ENCODE assay signal across 8 cellular contexts in genomic region chr2:138059967-138060635, GRCh38.
DNase-seq lines count a peak whose midpoint lies in the region; ATAC-seq and TF ChIP-seq lines count a peak whose summit lies in the region.

No MANE protein-coding gene starts in this region.

- TF ChIP-seq CTCF in IMR-90 (conservative IDR thresholded peaks at IDR 0.05; ENCODE audit: low read depth, low read length), result no peak
- TF ChIP-seq CTCF in heart right ventricle (IDR thresholded peaks at IDR 0.05), result no peak

- H3K27ac ChIP-seq in ACC112 (ENCODE audit: low read depth, low read length) (peak overlapping the region; percentile 54), IMR-90 (ENCODE audit: insufficient read depth, low read length) (no peak overlapping the region), heart right ventricle (peak overlapping the region in 6 of 10 donors; percentile 5 to 66 (median 38))

- POLR2A ChIA-PET in IMR-90 (lab: Charles Lee; ENCODE audit: unreplicated experiment), result no interaction called here

- H3K27ac Mint-ChIP-seq in activated T-helper 17 cell treated with anti-CD3 and anti-CD28 coated beads, Interleukin-2, amount 50 U/mL, for 72 hours, result no peak overlapping the region
- no peak overlapping the region for H3K27ac Mint-ChIP-seq in T-helper 2 cell treated with Interferon-gamma antibody and Interleukin-4, amounts not matched to agents 5 μg/mL and 100 μg/mL, for 36 hours

- no peak overlapping the region for H3K18ac ChIP-seq in IMR-90 (ENCODE audit: low read depth, low read length)

- H4K91ac ChIP-seq in IMR-90 (ENCODE audit: insufficient read depth, low read depth, low read length), result no peak overlapping the region

- no peak overlapping the region for H3K9ac ChIP-seq in IMR-90 (ENCODE audit: low read depth, low read length)

- intact Hi-C loops in IMR-90 (cut with micrococcal nuclease) (no loop called here), heart right ventricle (cut with DNase I) (no loop called here)

- H3K9me1 ChIP-seq in IMR-90 (ENCODE audit: insufficient read depth, low read length), result no peaks in the 10 kb centered on the region

- no peaks in the 10 kb centered on the region for H3K4me1 Mint-ChIP-seq in activated T-helper 17 cell treated with anti-CD3 and anti-CD28 coated beads, Interleukin-2, amount 50 U/mL, for 72 hours
- H3K4me1 Mint-ChIP-seq in T-helper 2 cell treated with Interferon-gamma antibody and Interleukin-4, amounts not matched to agents 5 μg/mL and 100 μg/mL, for 36 hours (ENCODE audit: low read depth), result no peaks in the 10 kb centered on the region

- H2BK120ac ChIP-seq in IMR-90 (ENCODE audit: low read depth, low read length), result no peak overlapping the region

- CTCF ChIA-PET in IMR-90 (lab: Yijun Ruan, JAX), result no interaction called here

- H3K4me3 ChIP-seq in ACC112 (ENCODE audit: low read depth, low read length) (peak overlapping the region; percentile 38; the same call in 1 of the 2 replicates), IMR-90 (ENCODE audit: insufficient read depth, low read depth, low read length) (no peak overlapping the region), heart right ventricle (no peak overlapping the region)

- no peak for TF ChIP-seq POLR2A in IMR-90 (IDR thresholded peaks at IDR 0.05; ENCODE audit: low read depth, low read length)

- H2AK5ac ChIP-seq in IMR-90 (ENCODE audit: low read depth, low read length), result no peak overlapping the region

- H3K9me3 Mint-ChIP-seq in activated T-helper 17 cell treated with anti-CD3 and anti-CD28 coated beads, Interleukin-2, amount 50 U/mL, for 72 hours, result no peaks in the 10 kb centered on the region
- no peaks in the 10 kb centered on the region for H3K9me3 Mint-ChIP-seq in T-helper 2 cell treated with Interferon-gamma antibody and Interleukin-4, amounts not matched to agents 5 μg/mL and 100 μg/mL, for 36 hours

- in situ Hi-C loops in IMR-90 (cut with MboI; ENCODE audit: low sequenced_read_pairs), result no loop called here

- no TSS peak for BruUV-seq in IMR-90 (replicated peaks; lab: Mats Ljungman, UMichigan)

- no peak overlapping the region for H2BK5ac ChIP-seq in IMR-90 (ENCODE audit: low read depth, low read length, poor library complexity, severe bottlenecking)

- H2BK20ac ChIP-seq in IMR-90 (ENCODE audit: low read depth, low read length), result no peak overlapping the region

- no peak for TF ChIP-seq RAD21 in IMR-90 (IDR thresholded peaks at IDR 0.05; ENCODE audit: low read length)

- no peaks in the 10 kb centered on the region for H3K36me3 Mint-ChIP-seq in activated T-helper 17 cell treated with anti-CD3 and anti-CD28 coated beads, Interleukin-2, amount 50 U/mL, for 72 hours (ENCODE audit: low read depth)
- no peaks in the 10 kb centered on the region for H3K36me3 Mint-ChIP-seq in T-helper 2 cell treated with Interferon-gamma antibody and Interleukin-4, amounts not matched to agents 5 μg/mL and 100 μg/mL, for 36 hours (ENCODE audit: low read depth)

- H3K4me3 Mint-ChIP-seq in activated T-helper 17 cell treated with anti-CD3 and anti-CD28 coated beads, Interleukin-2, amount 50 U/mL, for 72 hours, result no peak overlapping the region
- H3K4me3 Mint-ChIP-seq in T-helper 2 cell treated with Interferon-gamma antibody and Interleukin-4, amounts not matched to agents 5 μg/mL and 100 μg/mL, for 36 hours, result no peak overlapping the region

- no peaks in the 10 kb centered on the region for H3K79me1 ChIP-seq in IMR-90 (ENCODE audit: low read depth in 1 of 2, low read length in 2 of 2)

- H3K14ac ChIP-seq in IMR-90 (replicated peaks; ENCODE audit: low read depth, low read length), result no peak overlapping the region

- no CpG with 5 or more reads among the region's 2 CpGs for WGBS in IMR-90 (ENCODE audit: extremely low coverage in 2 of 2, insufficient read length in 1 of 2), 2 experiments
- 35 to 54% methylated on average over 2 of the region's 2 CpGs for WGBS in heart right ventricle, 2 donors

- DNase-seq in IMR-90 (peak; percentile 41), SHP77 treated with DMSO at 0.1 percent for 48 hours (lab: John Stamatoyannopoulos, UW) (peak; percentile 37), heart right ventricle (peak; percentile 67 to 73), NCI-H510A (lab: John Stamatoyannopoulos, UW) (no peak)
- no peak for DNase-seq in stimulated activated CD8-positive, alpha-beta memory T cell treated with anti-CD3 and anti-CD28 coated beads, Interleukin-4, amount 100 ng/mL, for 48 hours
- DNase-seq in T-helper 2 cell treated with Interferon-gamma antibody and Interleukin-4, amounts not matched to agents 5 μg/mL and 100 μg/mL, for 36 hours (ENCODE audit: low spot score), result no peak

- no peak overlapping the region for H3K56ac ChIP-seq in IMR-90 (ENCODE audit: extremely low read depth, insufficient read depth, low read length)

- no peaks in the 10 kb centered on the region for H3K79me2 ChIP-seq in ACC112 (ENCODE audit: control insufficient read depth, insufficient read depth, low read length, unreplicated experiment)

- H2AK9ac ChIP-seq in IMR-90 (replicated peaks; ENCODE audit: low read depth, low read length, poor library complexity), result no peak overlapping the region

- no peak overlapping the region for H3K23ac ChIP-seq in IMR-90 (ENCODE audit: low read depth, low read length)

- no peak overlapping the region for H3K4ac ChIP-seq in IMR-90 (ENCODE audit: low read depth, low read length)

- no peaks in the 10 kb centered on the region for H4K20me1 ChIP-seq in IMR-90 (ENCODE audit: insufficient read depth, low read length)

- H3K4me2 ChIP-seq in IMR-90 (ENCODE audit: low read depth, low read length), result no peak overlapping the region

- no peaks in the 10 kb centered on the region for H3K27me3 Mint-ChIP-seq in activated T-helper 17 cell treated with anti-CD3 and anti-CD28 coated beads, Interleukin-2, amount 50 U/mL, for 72 hours
- no peaks in the 10 kb centered on the region for H3K27me3 Mint-ChIP-seq in T-helper 2 cell treated with Interferon-gamma antibody and Interleukin-4, amounts not matched to agents 5 μg/mL and 100 μg/mL, for 36 hours (ENCODE audit: low read depth)

- H2AFZ ChIP-seq in ACC112 (ENCODE audit: low read length, unreplicated experiment) (no peak overlapping the region), IMR-90 (replicated peaks; ENCODE audit: low read length, poor library complexity) (peak overlapping the region; percentile 43)

- H3K9me3 ChIP-seq in IMR-90 (ENCODE audit: control insufficient read depth, insufficient read depth, low read length), result no peaks in the 10 kb centered on the region
- H3K9me3 ChIP-seq in heart right ventricle, result peaks cover 0 to 10% (median 0%) of the 10 kb centered on the region in 11 donors

- no peaks in the 10 kb centered on the region for H3K36me3 ChIP-seq in ACC112 (ENCODE audit: insufficient read depth, low read length)
- no peaks in the 10 kb centered on the region for H3K36me3 ChIP-seq in IMR-90 (ENCODE audit: control insufficient read depth, insufficient read depth, low read length)
- no peaks in the 10 kb centered on the region for H3K36me3 ChIP-seq in heart right ventricle

- peaks cover 20% of the 10 kb centered on the region for H3K4me1 ChIP-seq in ACC112 (ENCODE audit: control insufficient read depth, insufficient read depth, low read length, unreplicated experiment)
- no peaks in the 10 kb centered on the region for H3K4me1 ChIP-seq in IMR-90 (ENCODE audit: control insufficient read depth, insufficient read depth, low read length)
- H3K4me1 ChIP-seq in heart right ventricle, result peaks cover 0 to 13% (median 0%) of the 10 kb centered on the region in 9 donors

- no peak overlapping the region for H4K8ac ChIP-seq in IMR-90 (ENCODE audit: low read depth in 2 of 2, low read length in 2 of 2)

- dilution Hi-C loops in IMR-90 (cut with HindIII; ENCODE audit: low sequenced_read_pairs, unreplicated experiment), result no loop called here

- H3K27me3 ChIP-seq in ACC112 (ENCODE audit: insufficient read depth, low read length) (no peaks in the 10 kb centered on the region; the same call in 1 of the 2 replicates), IMR-90 (ENCODE audit: control insufficient read depth, insufficient read depth, low read length) (no peaks in the 10 kb centered on the region), heart right ventricle (no peaks in the 10 kb centered on the region)

- no peak overlapping the region for H4K5ac ChIP-seq in IMR-90 (ENCODE audit: low read depth, low read length)

- no peak overlapping the region for H2BK15ac ChIP-seq in IMR-90 (ENCODE audit: low read depth, low read length)

- ATAC-seq in IMR-90 (ENCODE audit: low read depth), result peak; percentile 24; the same call in 1 of the 2 replicates
- peak in 7 of 8 donors; percentile 67 to 89 (median 80) for ATAC-seq in heart right ventricle
- no peak for ATAC-seq in activated T-helper 17 cell treated with anti-CD3 and anti-CD28 coated beads, Interleukin-2, amount 50 U/mL, for 72 hours (replicated peaks)

TF ChIP-seq in IMR-90, 13 proteins besides CTCF, POLR2A, EP300 and RAD21:
- TF ChIP-seq CEBPB (IDR thresholded peaks at IDR 0.05; ENCODE audit: low read depth, low read length) (peak; percentile 19; the same call in 1 of the 2 replicates), CHD1 (IDR thresholded peaks at IDR 0.05; ENCODE audit: low read depth, low read length) (no peak)

Comparison
In these comparisons a context has a peak if more than half of its experiments do, and no peak if none do; other contexts are left out.
1. DNase-seq: peak in IMR-90 (single experiment), SHP77 treated with DMSO at 0.1 percent for 48 hours (single experiment) and heart right ventricle (2 of 2); none in NCI-H510A (single experiment), stimulated activated CD8-positive, alpha-beta memory T cell treated with anti-CD3 and anti-CD28 coated beads, Interleukin-4, amount 100 ng/mL, for 48 hours (single experiment) and T-helper 2 cell treated with Interferon-gamma antibody and Interleukin-4, amounts not matched to agents 5 μg/mL and 100 μg/mL, for 36 hours (single experiment).